ENCODE assay signal across 12 cellular contexts in genomic region chr7:36945612-36946400, GRCh38.
DNase-seq lines count a peak whose midpoint lies in the region; ATAC-seq and TF ChIP-seq lines count a peak whose summit lies in the region.
"Had no signal": no experiment of that assay in that cellular context is flagged by ENCODE, and none has a peak within 500 bp of the region (broad histone marks: within the 10 kb centered on the region; RNA-seq: fewer than 3 reads in every experiment).

No MANE protein-coding gene starts in this region.

- H3K4me1 Mint-ChIP-seq in activated T-helper 17 cell treated with anti-CD3 and anti-CD28 coated beads, Interleukin-2, amount 50 U/mL, for 72 hours = peaks cover 11% of the 10 kb centered on the region

- peaks cover 77% of the 10 kb centered on the region for H3K36me3 Mint-ChIP-seq in activated T-helper 17 cell treated with anti-CD3 and anti-CD28 coated beads, Interleukin-2, amount 50 U/mL, for 72 hours (ENCODE audit: low read depth)

- in situ Hi-C loops in brain microvascular endothelial cell (cut with HindIII; ENCODE audit: low pct_ligation_motif_present, low sequenced_read_pairs) = no loop called here

- no peaks in the 10 kb centered on the region for H3K27me3 Mint-ChIP-seq in activated T-helper 17 cell treated with anti-CD3 and anti-CD28 coated beads, Interleukin-2, amount 50 U/mL, for 72 hours

- 24 to 40% (median 29%) methylated on average over 7 of the region's 7 CpGs for WGBS in psoas muscle, 3 donors

- H3K36me3 ChIP-seq in psoas muscle (ENCODE audit: insufficient read depth in 1 of 2, low read depth in 1 of 2) (no peaks in the 10 kb centered on the region), brain microvascular endothelial cell (replicated peaks) (no peaks in the 10 kb centered on the region)
- H3K36me3 ChIP-seq: upper lobe of left lung had no signal

- H3K27me3 ChIP-seq in psoas muscle (ENCODE audit: insufficient read depth in 3 of 3, low read length in 2 of 3) (no peaks in the 10 kb centered on the region), brain microvascular endothelial cell (replicated peaks) (no peaks in the 10 kb centered on the region)
- H3K27me3 ChIP-seq: upper lobe of left lung had no signal

- peaks cover 11% of the 10 kb centered on the region for H3K9me3 ChIP-seq in psoas muscle

- H3K4me3 Mint-ChIP-seq in activated T-helper 17 cell treated with anti-CD3 and anti-CD28 coated beads, Interleukin-2, amount 50 U/mL, for 72 hours = no peak overlapping the region

- H3K4me3 ChIP-seq in psoas muscle (no peak overlapping the region), brain microvascular endothelial cell (ENCODE audit: low read depth, low read length) (no peak overlapping the region)
- H3K4me3 ChIP-seq: upper lobe of left lung had no signal

- H3K9me3 Mint-ChIP-seq in activated T-helper 17 cell treated with anti-CD3 and anti-CD28 coated beads, Interleukin-2, amount 50 U/mL, for 72 hours = peaks cover 37% of the 10 kb centered on the region

- peak; percentile 78 to 90 (median 88) for ATAC-seq in psoas muscle
- no peak for ATAC-seq in activated T-helper 17 cell treated with anti-CD3 and anti-CD28 coated beads, Interleukin-2, amount 50 U/mL, for 72 hours (replicated peaks)
- no peak for ATAC-seq in GM21786 (IDR thresholded peaks at IDR 0.05; ENCODE audit: unreplicated experiment)

- peak; percentile 85 for DNase-seq in NCI-H1092 (lab: John Stamatoyannopoulos, UW)
- DNase-seq in NCI-H446 (lab: John Stamatoyannopoulos, UW) = peak; percentile 30 to 84
- DNase-seq in cerebellum (ENCODE audit: low spot score) = peak; percentile 82
- no peak for DNase-seq in psoas muscle
- no peak for DNase-seq in NCI-H226
- DNase-seq in brain microvascular endothelial cell = no peak
- DNase-seq: activated CD8-positive, alpha-beta memory T cell treated with anti-CD3 and anti-CD28 coated beads, Interleukin-2, amount 50 U/mL, for 48 hours; erythroblast had no signal

- intact Hi-C loops in psoas muscle (cut with DNase I) = no loop called here

- peaks cover 15% of the 10 kb centered on the region for H3K4me1 ChIP-seq in psoas muscle
- H3K4me1 ChIP-seq: parathyroid adenoma had no signal

- TF ChIP-seq CTCF in psoas muscle (IDR thresholded peaks at IDR 0.05) = no peak
- TF ChIP-seq CTCF in brain microvascular endothelial cell (IDR thresholded peaks at IDR 0.05; ENCODE audit: low read depth, low read length, missing control alignments) = no peak

- no peak overlapping the region for H3K27ac Mint-ChIP-seq in activated T-helper 17 cell treated with anti-CD3 and anti-CD28 coated beads, Interleukin-2, amount 50 U/mL, for 72 hours

- H3K27ac ChIP-seq in psoas muscle = no peak overlapping the region
- no peak overlapping the region for H3K27ac ChIP-seq in brain microvascular endothelial cell
- H3K27ac ChIP-seq: parathyroid adenoma, upper lobe of left lung had no signal

Comparison
In these comparisons a context has a peak if more than half of its experiments do, and no peak if none do; other contexts are left out.
1. DNase-seq: peak in NCI-H1092 (single experiment), NCI-H446 (2 of 2) and cerebellum (single experiment); none in psoas muscle (0 of 2), NCI-H226 (single experiment) and brain microvascular endothelial cell (single experiment).
2. ATAC-seq: peak in psoas muscle (4 of 4); none in activated T-helper 17 cell treated with anti-CD3 and anti-CD28 coated beads, Interleukin-2, amount 50 U/mL, for 72 hours (single experiment) and GM21786 (single experiment).